Comparison of ENCODE assay signal across 31 cellular contexts in genomic region chr10:129942019-129942277, GRCh38. TPM values are rescaled to one million over a fixed set of nuclear protein-coding genes. Genes with fewer than 3 reads are reported as not detected.
"Had no signal": no experiment of that assay in that cellular context is flagged by ENCODE, and none has a peak within 500 bp of the region (broad histone marks: within the 10 kb centered on the region; RNA-seq: fewer than 3 reads in every experiment).

No MANE protein-coding gene starts in this region.

- ATAC-seq: activated CD4-positive, CD25-positive, alpha-beta regulatory T cell treated with anti-CD3 and anti-CD28 coated beads, Interleukin-2, amount 50 U/mL, for 24 hours; activated CD8-positive, alpha-beta T cell treated with anti-CD3 and anti-CD28 coated beads for 36 hours; activated T-cell treated with anti-CD3 and anti-CD28 coated beads, Interleukin-2, amount 50 U/mL, for 4 hours; activated T-helper 17 cell treated with anti-CD3 and anti-CD28 coated beads, Interleukin-2, amount 50 U/mL, for 72 hours; body of pancreas; effector memory CD8-positive, alpha-beta T cell; foreskin keratinocyte; gastroesophageal sphincter; T-helper 17 cell had no signal

- H3K4me1 ChIP-seq: adrenal gland, foreskin keratinocyte had no signal

- H3K27ac ChIP-seq: adrenal gland, body of pancreas, esophagus muscularis mucosa, foreskin keratinocyte, gastroesophageal sphincter, WERI-Rb-1 had no signal

- DNase-seq: activated B cell treated with CpG ODN at 0.5 μM for 24 hours; activated CD4-positive, alpha-beta T cell treated with anti-CD3 and anti-CD28 coated beads for 48 hours; activated CD4-positive, alpha-beta T cell treated with anti-CD3 and anti-CD28 coated beads, Interleukin-2, amount 50 U/mL, for 1 hour; activated CD4-positive, alpha-beta T cell treated with anti-CD3 and anti-CD28 coated beads, Interleukin-2, amount 50 U/mL, for 48 hours; activated CD8-positive, alpha-beta memory T cell treated with anti-CD3 and anti-CD28 coated beads for 24 hours; activated CD8-positive, alpha-beta T cell treated with anti-CD3 and anti-CD28 coated beads for 36 hours; activated effector memory CD4-positive, alpha-beta T cell treated with Interleukin-2 at 50 U/mL for 16 hours; activated gamma-delta T cell treated with Interleukin-2 at 50 U/mL for 16 hours; activated naive CD4-positive, alpha-beta T cell treated with anti-CD3 and anti-CD28 coated beads, Interleukin-2, amount 50 U/mL, for 16 hours; activated naive CD4-positive, alpha-beta T cell treated with Interleukin-2 at 50 U/mL for 16 hours; activated T-cell treated with anti-CD3 and anti-CD28 coated beads, Interleukin-2, amount 50 U/mL, for 4 hours; adrenal gland; amygdala; body of pancreas; caudate nucleus; cortex of kidney; dermis blood vessel endothelial cell; effector CD4-positive, alpha-beta T cell; effector memory CD8-positive, alpha-beta T cell; erythroblast; foreskin keratinocyte; T-helper 1 cell; T-helper 17 cell; T1000; WERI-Rb-1 had no signal

- FAIRE-seq: colon had no signal

- H3K4me3 ChIP-seq: adrenal gland, body of pancreas, esophagus muscularis mucosa, gastroesophageal sphincter had no signal

- H3K9me3 ChIP-seq: adrenal gland, body of pancreas, esophagus muscularis mucosa, gastroesophageal sphincter had no signal

- H3K27me3 ChIP-seq: foreskin keratinocyte had no signal

- H3K36me3 ChIP-seq: adrenal gland, esophagus muscularis mucosa, gastroesophageal sphincter, WERI-Rb-1 had no signal

RNA-seq across cellular contexts. Expression of gene EBF3, which starts 22.1 kb away (rescaled TPM):
- total RNA-seq: activated B cell treated with CpG ODN at 0.5 μM for 24 hours; activated CD8-positive, alpha-beta T cell treated with anti-CD3 and anti-CD28 coated beads for 36 hours; activated T-cell treated with anti-CD3 and anti-CD28 coated beads, Interleukin-2, amount 50 U/mL, for 4 hours; activated T-helper 17 cell treated with anti-CD3 and anti-CD28 coated beads, Interleukin-2, amount 50 U/mL, for 72 hours; chondrocyte; T-helper 17 cell had no signal
- polyA plus RNA-seq: foreskin keratinocyte had no signal
